In genomic region chr2:149587220-149587949, GRCh38 we compare ENCODE assay signal across 1 cellular context.
TF ChIP-seq lines count a peak whose summit lies in the region.

Gene MMADHC, minus strand, starts transcription at chr2:149587775. Its CDS starts 678 bp downstream, at chr2:149587097.

TF ChIP-seq in HepG2, 621 proteins besides CTCF, POLR2A, EP300 and RAD21 (continued from another document and continues in another):
- TF ChIP-seq CERS6 (CRISPR knock-in tag; IDR thresholded peaks at IDR 0.05): no peak
- TF ChIP-seq PCBP1 (IDR thresholded peaks at IDR 0.05; ENCODE audit: borderline replicate concordance, low read depth, low read length): peak; percentile 93
- 0 out of 2 replicates have a peak, but pooled peaks have one; percentile 15 for TF ChIP-seq ZKSCAN1 (IDR thresholded peaks at IDR 0.05; ENCODE audit: low read length)
- TF ChIP-seq STAT5B (CRISPR knock-in tag; IDR thresholded peaks at IDR 0.05): no peak
- TF ChIP-seq MYC (CRISPR knock-in tag; IDR thresholded peaks at IDR 0.05; ENCODE audit: borderline replicate concordance): peak; percentile 83; the same call in 1 of the 2 replicates
- peak; percentile 62; the same call in 1 of the 2 replicates for TF ChIP-seq ZNF44 (CRISPR knock-in tag; IDR thresholded peaks at IDR 0.05)
- TF ChIP-seq ZNF570 (CRISPR knock-in tag; IDR thresholded peaks at IDR 0.05; ENCODE audit: borderline replicate concordance): 0 out of 2 replicates have a peak, but pooled peaks have one; percentile 65
- no peak for TF ChIP-seq ZNF180 (CRISPR knock-in tag; IDR thresholded peaks at IDR 0.05; ENCODE audit: borderline replicate concordance, low read depth)
- peak; percentile 62 for TF ChIP-seq GABPA (IDR thresholded peaks at IDR 0.05; ENCODE audit: low read depth, low read length)
- TF ChIP-seq GABPA (CRISPR knock-in tag; IDR thresholded peaks at IDR 0.05; ENCODE audit: low read depth): peak; percentile 80
- TF ChIP-seq SSRP1 (CRISPR knock-in tag; IDR thresholded peaks at IDR 0.05): 0 out of 2 replicates have a peak, but pooled peaks have one; percentile 32
- TF ChIP-seq PATZ1 (CRISPR knock-in tag; IDR thresholded peaks at IDR 0.05): peak; percentile 47
- TF ChIP-seq ETV5 (CRISPR knock-in tag; IDR thresholded peaks at IDR 0.05; ENCODE audit: borderline replicate concordance): peak; percentile 59
- peak; percentile 66 for TF ChIP-seq TFDP2 (CRISPR knock-in tag; IDR thresholded peaks at IDR 0.05)
- peak; percentile 91 for TF ChIP-seq KMT2B (CRISPR knock-in tag; IDR thresholded peaks at IDR 0.05)
- peak; percentile 60; the same call in 1 of the 2 replicates for TF ChIP-seq SRF (IDR thresholded peaks at IDR 0.05; ENCODE audit: low read depth, low read length)
- no peak for TF ChIP-seq EHMT2 (IDR thresholded peaks at IDR 0.05; ENCODE audit: borderline replicate concordance, low read depth, low read length)
- TF ChIP-seq ZNF12 (CRISPR knock-in tag; IDR thresholded peaks at IDR 0.05): no peak
- TF ChIP-seq ZBTB37 (CRISPR knock-in tag; IDR thresholded peaks at IDR 0.05): no peak
- peak; percentile 67; the same call in 1 of the 2 replicates for TF ChIP-seq E2F5 (CRISPR knock-in tag; conservative IDR thresholded peaks at IDR 0.05)
- TF ChIP-seq ZBTB4 (CRISPR knock-in tag; IDR thresholded peaks at IDR 0.05; ENCODE audit: borderline replicate concordance): peak; percentile 98
- peak; percentile 97 for TF ChIP-seq NFRKB (IDR thresholded peaks at IDR 0.05)
- TF ChIP-seq ZFAT (CRISPR knock-in tag; conservative IDR thresholded peaks at IDR 0.05): no peak
- peak; percentile 83 for TF ChIP-seq TBX3 (IDR thresholded peaks at IDR 0.05; ENCODE audit: borderline replicate concordance)
- peak; percentile 79; the same call in 1 of the 2 replicates for TF ChIP-seq ZNF607 (CRISPR knock-in tag; IDR thresholded peaks at IDR 0.05; ENCODE audit: borderline replicate concordance)
- no peak for TF ChIP-seq NKX3-1 (CRISPR knock-in tag; IDR thresholded peaks at IDR 0.05)
- TF ChIP-seq EED (CRISPR knock-in tag; IDR thresholded peaks at IDR 0.05): peak; percentile 70; the same call in 1 of the 2 replicates
- TF ChIP-seq PRMT3 (CRISPR knock-in tag; IDR thresholded peaks at IDR 0.05; ENCODE audit: borderline replicate concordance, low read depth): 0 out of 2 replicates have a peak, but pooled peaks have one; percentile 68
- TF ChIP-seq PHF8 (CRISPR knock-in tag; IDR thresholded peaks at IDR 0.05): peak; percentile 94
- TF ChIP-seq ZNF75D (CRISPR knock-in tag; IDR thresholded peaks at IDR 0.05; ENCODE audit: borderline replicate concordance): no peak
- no peak for TF ChIP-seq SP1 (IDR thresholded peaks at IDR 0.05)
- TF ChIP-seq SP1 (CRISPR knock-in tag; IDR thresholded peaks at IDR 0.05): peak; percentile 39
- TF ChIP-seq ARID3A (IDR thresholded peaks at IDR 0.05; ENCODE audit: low read depth, low read length): peak; percentile 57
- TF ChIP-seq GRHL1 (CRISPR knock-in tag; conservative IDR thresholded peaks at IDR 0.05): no peak
- no peak for TF ChIP-seq NPAS2 (CRISPR knock-in tag; IDR thresholded peaks at IDR 0.05; ENCODE audit: borderline replicate concordance)
- TF ChIP-seq ZNF597 (CRISPR knock-in tag; IDR thresholded peaks at IDR 0.05): no peak
- TF ChIP-seq ZFP36 (IDR thresholded peaks at IDR 0.05; ENCODE audit: borderline replicate concordance, low read depth, low read length, partially characterized antibody): no peak
- TF ChIP-seq ZBTB33 (CRISPR knock-in tag; IDR thresholded peaks at IDR 0.05): peak; percentile 50; the same call in 1 of the 2 replicates
- no peak for TF ChIP-seq ATM (IDR thresholded peaks at IDR 0.05; ENCODE audit: borderline replicate concordance)
- peak; percentile 54 for TF ChIP-seq HCFC1 (IDR thresholded peaks at IDR 0.05; ENCODE audit: low read depth, low read length)
- TF ChIP-seq ZNF598 (CRISPR knock-in tag; IDR thresholded peaks at IDR 0.05; ENCODE audit: borderline replicate concordance): peak; percentile 95
- TF ChIP-seq ZNF800 (CRISPR knock-in tag; IDR thresholded peaks at IDR 0.05): 0 out of 2 replicates have a peak, but pooled peaks have one; percentile 21
- TF ChIP-seq NFYB (CRISPR knock-in tag; IDR thresholded peaks at IDR 0.05): peak; percentile 70
- peak; percentile 82; the same call in 1 of the 2 replicates for TF ChIP-seq ZNF337 (CRISPR knock-in tag; IDR thresholded peaks at IDR 0.05; ENCODE audit: borderline replicate concordance, low read depth)
